In genomic region chr5:155258139-155258538, GRCh38 we compare ENCODE assay signal across 11 cellular contexts.
DNase-seq lines count a peak whose midpoint lies in the region; ATAC-seq and TF ChIP-seq lines count a peak whose summit lies in the region.
"Had no signal": no experiment of that assay in that cellular context is flagged by ENCODE, and none has a peak within 500 bp of the region (broad histone marks: within the 10 kb centered on the region; RNA-seq: fewer than 3 reads in every experiment).

No MANE protein-coding gene starts in this region.

- no peak overlapping the region for H3K4me2 ChIP-seq in PC-9
- H3K4me2 ChIP-seq: A549 had no signal

- no peaks in the 10 kb centered on the region for H3K9me2 ChIP-seq in PC-9 (ENCODE audit: insufficient read depth)

- BruUV-seq in PC-9 (replicated peaks; lab: Mats Ljungman, UMichigan): no TSS peak

- H3K9me3 ChIP-seq in MG63 (no peaks in the 10 kb centered on the region), ascending aorta (no peaks in the 10 kb centered on the region), tibial nerve (no peaks in the 10 kb centered on the region), PC-9 (ENCODE audit: insufficient read depth, low read depth) (no peaks in the 10 kb centered on the region), gastrocnemius medialis (no peaks in the 10 kb centered on the region)
- H3K9me3 ChIP-seq: A549, HAP-1 had no signal

- H3K36me3 ChIP-seq in MG63 (no peaks in the 10 kb centered on the region), ascending aorta (no peaks in the 10 kb centered on the region), tibial nerve (no peaks in the 10 kb centered on the region), PC-9 (ENCODE audit: low read depth) (no peaks in the 10 kb centered on the region), gastrocnemius medialis (no peaks in the 10 kb centered on the region)
- H3K36me3 ChIP-seq: HAP-1 had no signal

- H3K27ac ChIP-seq in ascending aorta (peak overlapping the region; percentile 8 to 57), tibial nerve (no peak overlapping the region), PC-9 (no peak overlapping the region), gastrocnemius medialis (no peak overlapping the region)
- H3K27ac ChIP-seq: A549, HL-60 had no signal

- H3K79me2 ChIP-seq in PC-9 (ENCODE audit: low read depth): no peaks in the 10 kb centered on the region

- CTCF ChIA-PET in PC-9 (lab: Charles Lee): no interaction called here

- 62 to 63% methylated on average over 6 of the region's 6 CpGs for WGBS in tibial nerve, 2 donors

- TF ChIP-seq POLR2A in tibial nerve (IDR thresholded peaks at IDR 0.05) (no peak), gastrocnemius medialis (IDR thresholded peaks at IDR 0.05) (no peak)

- H2AFZ ChIP-seq in PC-9: no peak overlapping the region

- TF ChIP-seq CTCF in ascending aorta (IDR thresholded peaks at IDR 0.05) (no peak), tibial nerve (IDR thresholded peaks at IDR 0.05) (no peak), PC-9 (conservative IDR thresholded peaks at IDR 0.05) (no peak), gastrocnemius medialis (IDR thresholded peaks at IDR 0.05 in 4 of 5, conservative IDR thresholded peaks at IDR 0.05 in 1 of 5) (no peak)

- ATAC-seq in HG02870 (IDR thresholded peaks at IDR 0.05; ENCODE audit: unreplicated experiment): no peak
- no peak for ATAC-seq in gastrocnemius medialis
- ATAC-seq: A549 had no signal

- peak; percentile 23 for DNase-seq in MG63
- peak in 1 of 2 donors; percentile 65 for DNase-seq in ascending aorta (ENCODE audit: low spot score in 2 of 2)
- peak; percentile 15 for DNase-seq in pons (ENCODE audit: low spot score)
- DNase-seq in tibial nerve (ENCODE audit: low spot score in 2 of 2): peak; percentile 28 to 52
- DNase-seq in PC-9: no peak
- no peak for DNase-seq in gastrocnemius medialis
- DNase-seq: DMS53 had no signal

- in situ Hi-C loops in gastrocnemius medialis (cut with MboI; ENCODE audit: low sequenced_read_pairs in 4 of 4): no loop called here

- intact Hi-C loops in ascending aorta (cut with DNase I): no loop called here
- intact Hi-C loops in PC-9 (cut with micrococcal nuclease; ENCODE audit: unreplicated experiment): no loop called here
- intact Hi-C loops in gastrocnemius medialis (cut with DNase I; ENCODE audit: low total_unique reads): no loop called here

- POLR2A ChIA-PET in PC-9 (lab: Charles Lee; ENCODE audit: unreplicated experiment): no interaction called here

- H3K4me3 ChIP-seq in MG63 (no peak overlapping the region), ascending aorta (no peak overlapping the region), tibial nerve (no peak overlapping the region), PC-9 (no peak overlapping the region), gastrocnemius medialis (no peak overlapping the region)
- H3K4me3 ChIP-seq: A549, HAP-1 had no signal

- H3K4me1 ChIP-seq in ascending aorta: peaks cover 0 to 5% of the 10 kb centered on the region in 2 donors
- peaks cover 0 to 5% (median 0%) of the 10 kb centered on the region in 4 donors for H3K4me1 ChIP-seq in tibial nerve
- no peaks in the 10 kb centered on the region for H3K4me1 ChIP-seq in PC-9 (replicated peaks; ENCODE audit: insufficient read depth)
- no peaks in the 10 kb centered on the region for H3K4me1 ChIP-seq in gastrocnemius medialis
- H3K4me1 ChIP-seq: A549, HAP-1 had no signal

- TF ChIP-seq EP300 in tibial nerve (IDR thresholded peaks at IDR 0.05): peak in 1 of 2 donors; percentile 19

- H3K27me3 ChIP-seq in MG63 (no peaks in the 10 kb centered on the region; the same call in 1 of the 2 replicates), ascending aorta (no peaks in the 10 kb centered on the region), tibial nerve (no peaks in the 10 kb centered on the region), PC-9 (ENCODE audit: insufficient read depth, low read depth) (no peaks in the 10 kb centered on the region), gastrocnemius medialis (no peaks in the 10 kb centered on the region)

- H3F3A ChIP-seq in PC-9 (ENCODE audit: insufficient read depth, low read depth): no peaks in the 10 kb centered on the region

- H4K20me1 ChIP-seq in PC-9 (ENCODE audit: insufficient read depth): no peaks in the 10 kb centered on the region

Comparison
In these comparisons a context has a peak if more than half of its experiments do, and no peak if none do; other contexts are left out.
1. DNase-seq: peak in MG63 (single experiment), pons (single experiment) and tibial nerve (2 of 2); none in PC-9 (0 of 2) and gastrocnemius medialis (0 of 2).
2. H3K27ac ChIP-seq: peak in ascending aorta (2 of 2); none in tibial nerve (0 of 4), PC-9 (single experiment) and gastrocnemius medialis (0 of 4).